Comparison of ENCODE assay signal across 1 cellular context in the genomic region with DNA sequence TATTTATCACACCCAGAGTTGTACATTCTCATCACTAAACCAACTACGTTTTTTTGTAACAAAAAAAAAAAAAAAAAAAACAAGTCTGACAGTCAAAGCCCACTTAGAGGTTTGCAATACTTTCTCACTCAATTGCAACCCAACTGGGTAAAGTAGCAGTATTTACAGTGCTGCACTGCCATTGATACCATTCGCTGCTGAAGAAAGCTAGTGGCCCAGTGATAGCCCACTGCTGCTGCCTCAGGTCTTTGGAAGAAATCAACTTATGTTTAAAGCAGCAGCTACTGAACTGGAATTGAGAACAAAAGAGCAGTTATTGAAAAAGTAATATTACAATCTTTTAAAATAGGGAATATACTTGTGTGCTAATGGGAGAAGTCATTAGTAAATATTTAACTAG.
TF ChIP-seq lines count a peak whose summit lies in the region.

No MANE protein-coding gene starts in this region.

TF ChIP-seq in HepG2, 621 proteins besides CTCF, POLR2A, EP300 and RAD21:
- TF ChIP-seq JDP2 (CRISPR knock-in tag; IDR thresholded peaks at IDR 0.05; ENCODE audit: borderline replicate concordance) (no peak), ZNF512 (CRISPR knock-in tag; IDR thresholded peaks at IDR 0.05) (no peak), GFI1 (CRISPR knock-in tag; IDR thresholded peaks at IDR 0.05; ENCODE audit: borderline replicate concordance) (no peak), HNRNPUL1 (IDR thresholded peaks at IDR 0.05; ENCODE audit: low read depth, low read length) (no peak), NONO (IDR thresholded peaks at IDR 0.05) (no peak), NONO (CRISPR knock-in tag; conservative IDR thresholded peaks at IDR 0.05) (no peak), KLF11 (CRISPR knock-in tag; IDR thresholded peaks at IDR 0.05) (no peak), PRMT3 (CRISPR knock-in tag; IDR thresholded peaks at IDR 0.05; ENCODE audit: borderline replicate concordance, low read depth) (no peak), FOXO1 (CRISPR knock-in tag; IDR thresholded peaks at IDR 0.05) (no peak), ZNF674 (CRISPR knock-in tag; IDR thresholded peaks at IDR 0.05; ENCODE audit: low read depth) (no peak), HNF4G (IDR thresholded peaks at IDR 0.05; ENCODE audit: borderline replicate concordance, low read depth, low read length) (no peak), HNF4G (CRISPR knock-in tag; IDR thresholded peaks at IDR 0.05; ENCODE audit: borderline replicate concordance, low read depth) (no peak), ZFP62 (CRISPR knock-in tag; IDR thresholded peaks at IDR 0.05) (no peak), HDAC2 (CRISPR knock-in tag; IDR thresholded peaks at IDR 0.05) (no peak), ZNF619 (CRISPR knock-in tag; IDR thresholded peaks at IDR 0.05) (no peak), LCORL (IDR thresholded peaks at IDR 0.05) (no peak), LCORL (CRISPR knock-in tag; IDR thresholded peaks at IDR 0.05) (no peak), ZFP37 (CRISPR knock-in tag; IDR thresholded peaks at IDR 0.05; ENCODE audit: borderline replicate concordance) (no peak), ATF2 (CRISPR knock-in tag; IDR thresholded peaks at IDR 0.05) (no peak)
- TF ChIP-seq, protein P1, sequence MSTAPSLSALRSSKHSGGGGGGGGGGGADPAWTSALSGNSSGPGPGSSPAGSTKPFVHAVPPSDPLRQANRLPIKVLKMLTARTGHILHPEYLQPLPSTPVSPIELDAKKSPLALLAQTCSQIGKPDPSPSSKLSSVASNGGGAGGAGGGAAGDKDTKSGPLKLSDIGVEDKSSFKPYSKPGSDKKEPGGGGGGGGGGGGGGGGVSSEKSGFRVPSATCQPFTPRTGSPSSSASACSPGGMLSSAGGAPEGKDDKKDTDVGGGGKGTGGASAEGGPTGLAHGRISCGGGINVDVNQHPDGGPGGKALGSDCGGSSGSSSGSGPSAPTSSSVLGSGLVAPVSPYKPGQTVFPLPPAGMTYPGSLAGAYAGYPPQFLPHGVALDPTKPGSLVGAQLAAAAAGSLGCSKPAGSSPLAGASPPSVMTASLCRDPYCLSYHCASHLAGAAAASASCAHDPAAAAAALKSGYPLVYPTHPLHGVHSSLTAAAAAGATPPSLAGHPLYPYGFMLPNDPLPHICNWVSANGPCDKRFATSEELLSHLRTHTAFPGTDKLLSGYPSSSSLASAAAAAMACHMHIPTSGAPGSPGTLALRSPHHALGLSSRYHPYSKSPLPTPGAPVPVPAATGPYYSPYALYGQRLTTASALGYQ (CRISPR knock-in tag; IDR thresholded peaks at IDR 0.05) = no peak
- TF ChIP-seq, protein P2, sequence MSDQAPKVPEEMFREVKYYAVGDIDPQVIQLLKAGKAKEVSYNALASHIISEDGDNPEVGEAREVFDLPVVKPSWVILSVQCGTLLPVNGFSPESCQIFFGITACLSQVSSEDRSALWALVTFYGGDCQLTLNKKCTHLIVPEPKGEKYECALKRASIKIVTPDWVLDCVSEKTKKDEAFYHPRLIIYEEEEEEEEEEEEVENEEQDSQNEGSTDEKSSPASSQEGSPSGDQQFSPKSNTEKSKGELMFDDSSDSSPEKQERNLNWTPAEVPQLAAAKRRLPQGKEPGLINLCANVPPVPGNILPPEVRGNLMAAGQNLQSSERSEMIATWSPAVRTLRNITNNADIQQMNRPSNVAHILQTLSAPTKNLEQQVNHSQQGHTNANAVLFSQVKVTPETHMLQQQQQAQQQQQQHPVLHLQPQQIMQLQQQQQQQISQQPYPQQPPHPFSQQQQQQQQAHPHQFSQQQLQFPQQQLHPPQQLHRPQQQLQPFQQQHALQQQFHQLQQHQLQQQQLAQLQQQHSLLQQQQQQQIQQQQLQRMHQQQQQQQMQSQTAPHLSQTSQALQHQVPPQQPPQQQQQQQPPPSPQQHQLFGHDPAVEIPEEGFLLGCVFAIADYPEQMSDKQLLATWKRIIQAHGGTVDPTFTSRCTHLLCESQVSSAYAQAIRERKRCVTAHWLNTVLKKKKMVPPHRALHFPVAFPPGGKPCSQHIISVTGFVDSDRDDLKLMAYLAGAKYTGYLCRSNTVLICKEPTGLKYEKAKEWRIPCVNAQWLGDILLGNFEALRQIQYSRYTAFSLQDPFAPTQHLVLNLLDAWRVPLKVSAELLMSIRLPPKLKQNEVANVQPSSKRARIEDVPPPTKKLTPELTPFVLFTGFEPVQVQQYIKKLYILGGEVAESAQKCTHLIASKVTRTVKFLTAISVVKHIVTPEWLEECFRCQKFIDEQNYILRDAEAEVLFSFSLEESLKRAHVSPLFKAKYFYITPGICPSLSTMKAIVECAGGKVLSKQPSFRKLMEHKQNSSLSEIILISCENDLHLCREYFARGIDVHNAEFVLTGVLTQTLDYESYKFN (CRISPR knock-in tag; conservative IDR thresholded peaks at IDR 0.05) = no peak
- TF ChIP-seq, protein P3, sequence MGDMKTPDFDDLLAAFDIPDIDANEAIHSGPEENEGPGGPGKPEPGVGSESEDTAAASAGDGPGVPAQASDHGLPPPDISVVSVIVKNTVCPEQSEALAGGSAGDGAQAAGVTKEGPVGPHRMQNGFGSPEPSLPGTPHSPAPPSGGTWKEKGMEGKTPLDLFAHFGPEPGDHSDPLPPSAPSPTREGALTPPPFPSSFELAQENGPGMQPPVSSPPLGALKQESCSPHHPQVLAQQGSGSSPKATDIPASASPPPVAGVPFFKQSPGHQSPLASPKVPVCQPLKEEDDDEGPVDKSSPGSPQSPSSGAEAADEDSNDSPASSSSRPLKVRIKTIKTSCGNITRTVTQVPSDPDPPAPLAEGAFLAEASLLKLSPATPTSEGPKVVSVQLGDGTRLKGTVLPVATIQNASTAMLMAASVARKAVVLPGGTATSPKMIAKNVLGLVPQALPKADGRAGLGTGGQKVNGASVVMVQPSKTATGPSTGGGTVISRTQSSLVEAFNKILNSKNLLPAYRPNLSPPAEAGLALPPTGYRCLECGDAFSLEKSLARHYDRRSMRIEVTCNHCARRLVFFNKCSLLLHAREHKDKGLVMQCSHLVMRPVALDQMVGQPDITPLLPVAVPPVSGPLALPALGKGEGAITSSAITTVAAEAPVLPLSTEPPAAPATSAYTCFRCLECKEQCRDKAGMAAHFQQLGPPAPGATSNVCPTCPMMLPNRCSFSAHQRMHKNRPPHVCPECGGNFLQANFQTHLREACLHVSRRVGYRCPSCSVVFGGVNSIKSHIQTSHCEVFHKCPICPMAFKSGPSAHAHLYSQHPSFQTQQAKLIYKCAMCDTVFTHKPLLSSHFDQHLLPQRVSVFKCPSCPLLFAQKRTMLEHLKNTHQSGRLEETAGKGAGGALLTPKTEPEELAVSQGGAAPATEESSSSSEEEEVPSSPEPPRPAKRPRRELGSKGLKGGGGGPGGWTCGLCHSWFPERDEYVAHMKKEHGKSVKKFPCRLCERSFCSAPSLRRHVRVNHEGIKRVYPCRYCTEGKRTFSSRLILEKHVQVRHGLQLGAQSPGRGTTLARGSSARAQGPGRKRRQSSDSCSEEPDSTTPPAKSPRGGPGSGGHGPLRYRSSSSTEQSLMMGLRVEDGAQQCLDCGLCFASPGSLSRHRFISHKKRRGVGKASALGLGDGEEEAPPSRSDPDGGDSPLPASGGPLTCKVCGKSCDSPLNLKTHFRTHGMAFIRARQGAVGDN (CRISPR knock-in tag; IDR thresholded peaks at IDR 0.05) = no peak
TF ChIP-seq in HepG2: peak in this region for 0.
